ENCODE assay signal across 28 cellular contexts in the genomic region with DNA sequence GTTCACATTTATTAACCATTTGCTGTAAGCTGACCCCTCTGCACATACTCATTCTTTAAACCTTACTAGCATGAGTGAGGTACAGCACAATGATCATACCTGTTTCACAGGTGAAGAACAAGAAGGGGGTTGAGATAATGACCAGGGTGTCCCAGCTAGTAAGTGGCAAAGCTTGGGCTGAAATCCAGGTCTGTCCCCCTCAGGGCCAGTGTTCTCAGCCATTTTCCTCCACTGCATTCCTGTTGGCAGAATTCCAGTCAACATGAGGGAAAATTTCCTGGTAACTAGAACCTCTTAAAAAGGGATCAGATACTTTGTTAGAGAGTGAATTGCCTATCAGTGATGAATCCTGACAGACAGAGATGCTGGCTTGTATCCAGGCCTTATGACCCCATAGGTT. TPM values are rescaled to one million over a fixed set of nuclear protein-coding genes. Genes with fewer than 3 reads are reported as not detected.
A peak's percentile ranks its signal among the peaks of the same experiment; 100 is the strongest.
DNase-seq lines count a peak whose midpoint lies in the region; ATAC-seq and TF ChIP-seq lines count a peak whose summit lies in the region.
"Had no signal": no experiment of that assay in that cellular context is flagged by ENCODE, and none has a peak within 500 bp of the region (broad histone marks: within the 10 kb centered on the region; RNA-seq: fewer than 3 reads in every experiment).

No MANE protein-coding gene starts in this region.

- H3K4me1 ChIP-seq in neutrophil (ENCODE audit: control insufficient read depth in 1 of 2, insufficient read depth in 1 of 2, low read depth in 1 of 2, low read length in 1 of 2) (peaks cover 33 to 35% of the 10 kb centered on the region in 2 experiments), uterus (peaks cover 0 to 5% of the 10 kb centered on the region in 2 donors)
- H3K4me1 ChIP-seq: body of pancreas, sigmoid colon had no signal

- H3K27ac ChIP-seq in neutrophil (peak overlapping the region; percentile 78), uterus (no peak overlapping the region)
- H3K27ac ChIP-seq: body of pancreas, hepatocyte, sigmoid colon, SK-N-MC had no signal

- H3K27me3 ChIP-seq in neutrophil: no peaks in the 10 kb centered on the region
- H3K27me3 ChIP-seq in uterus: no peaks in the 10 kb centered on the region
- H3K27me3 ChIP-seq: body of pancreas, hepatocyte, sigmoid colon had no signal

- no peak for ATAC-seq in GM19455 (IDR thresholded peaks at IDR 0.05; ENCODE audit: unreplicated experiment)
- ATAC-seq: activated CD4-positive, alpha-beta T cell treated with anti-CD3 and anti-CD28 coated beads for 36 hours; body of pancreas; effector memory CD8-positive, alpha-beta T cell; esophagus mucosa had no signal

- H3K9me3 ChIP-seq in neutrophil (no peaks in the 10 kb centered on the region), uterus (no peaks in the 10 kb centered on the region)
- H3K9me3 ChIP-seq: body of pancreas, sigmoid colon had no signal

- H3K36me3 ChIP-seq in neutrophil (no peaks in the 10 kb centered on the region), uterus (no peaks in the 10 kb centered on the region)
- H3K36me3 ChIP-seq: sigmoid colon had no signal

- no peak for TF ChIP-seq POLR2A in uterus (IDR thresholded peaks at IDR 0.05)

- DNase-seq in DMS79 (lab: John Stamatoyannopoulos, UW) (peak; percentile 34), NCI-H1092 treated with DMSO at 0.1 percent for 48 hours (lab: John Stamatoyannopoulos, UW) (peak; percentile 88), NCI-H2171 (lab: John Stamatoyannopoulos, UW) (peak; percentile 14), uterus (no peak)
- no peak for DNase-seq in activated effector memory CD4-positive, alpha-beta T cell treated with Interleukin-2 at 50 U/mL for 16 hours
- DNase-seq: activated CD4-positive, alpha-beta T cell treated with anti-CD3 and anti-CD28 coated beads for 36 hours; activated CD8-positive, alpha-beta memory T cell treated with anti-CD3 and anti-CD28 coated beads for 24 hours; activated T-cell treated with anti-CD3 and anti-CD28 coated beads, Interleukin-2, amount 50 U/mL, for 24 hours; body of pancreas; effector memory CD8-positive, alpha-beta T cell; EL; foreskin melanocyte; HCEC 1CT; immature natural killer cell; mesenchymal stem cell; NCI-H1436; NCI-H510A treated with DMSO at 0.1 percent for 48 hours; RPMI8226; sigmoid colon; stimulated activated CD4-positive, alpha-beta T cell treated with anti-CD3 and anti-CD28 coated beads, Interleukin-15, amount 100 ng/mL, for 24 hours; T-helper 2 cell had no signal

- H3K4me3 ChIP-seq in neutrophil (ENCODE audit: low read depth in 1 of 2, low read length in 1 of 2) (peak overlapping the region in 1 of 2 experiments; percentile 12), uterus (no peak overlapping the region)
- H3K4me3 ChIP-seq: body of pancreas, hepatocyte, sigmoid colon, SK-N-MC had no signal

- intact Hi-C loops in uterus (cut with DNase I; ENCODE audit: low total_unique reads): no loop called here

- no peak for TF ChIP-seq CTCF in neutrophil (IDR thresholded peaks at IDR 0.05)
- no peak for TF ChIP-seq CTCF in uterus (IDR thresholded peaks at IDR 0.05)

RNA-seq across cellular contexts. Expression of gene SPATA46, which starts 48.1 kb away (rescaled TPM):
- total RNA-seq in uterus: not detected
- total RNA-seq: activated CD4-positive, alpha-beta T cell treated with anti-CD3 and anti-CD28 coated beads for 36 hours; body of pancreas; esophagus mucosa; hepatocyte; LHCN-M2; progenitor cell of endocrine pancreas; sigmoid colon had no signal

RNA-seq across cellular contexts. Expression of gene C1orf226, which starts 53.0 kb away (rescaled TPM):
- 10 to 100 TPM in 1 of 4 donors, 1 to 10 TPM in 3; 1.3 to 24.4 (median 4.8) TPM for total RNA-seq in uterus

Comparison
In these comparisons a context has a peak if more than half of its experiments do, and no peak if none do; other contexts are left out.
1. DNase-seq: peak in DMS79 (single experiment), NCI-H1092 treated with DMSO at 0.1 percent for 48 hours (single experiment) and NCI-H2171 (single experiment); none in uterus (0 of 2) and activated effector memory CD4-positive, alpha-beta T cell treated with Interleukin-2 at 50 U/mL for 16 hours (single experiment).